8 cellular contexts compared by ENCODE assay signal in genomic region chr16:50155925-50156324, GRCh38. TPM values are rescaled to one million over a fixed set of nuclear protein-coding genes. Genes with fewer than 3 reads are reported as not detected.
DNase-seq lines count a peak whose midpoint lies in the region; ATAC-seq, FAIRE-seq and TF ChIP-seq lines count a peak whose summit lies in the region.

No MANE protein-coding gene starts in this region.

- peaks cover 29% of the 10 kb centered on the region for H3K4me1 Mint-ChIP-seq in MCF 10A (ENCODE audit: insufficient read depth, unreplicated experiment)
- peaks cover 44 to 60% of the 10 kb centered on the region in 2 donors for H3K4me1 Mint-ChIP-seq in natural killer cell treated with Interleukin-12 subunit alpha and Interleukin-12 subunit beta and Interleukin-15 and Interleukin-18, amount 100 ng/mL, for 72 hours (ENCODE audit: low read depth in 2 of 2)

- no peak for FAIRE-seq in RCC 7860 (lab: Jason Lieb, UNC)

- DNase-seq in AG04450 (ENCODE audit: low read depth, low spot score) (no peak), HFF-Myc (ENCODE audit: extremely low read depth, low read depth) (no peak), MCF 10A (ENCODE audit: unreplicated experiment) (no peak), RCC 7860 (ENCODE audit: low spot score) (no peak), NCI-H1092 treated with DMSO at 0.1 percent for 48 hours (lab: John Stamatoyannopoulos, UW) (no peak)
- DNase-seq in natural killer cell treated with Interleukin-12 subunit alpha and Interleukin-12 subunit beta and Interleukin-15 and Interleukin-18, amount 100 ng/mL, for 72 hours (ENCODE audit: low spot score) = no peak
- DNase-seq in activated CD4-positive, alpha-beta T cell treated with anti-CD3 and anti-CD28 coated beads for 4 hours = no peak

- H3K4me3 ChIP-seq in AG04450 (ENCODE audit: low read depth, low read length) = peak overlapping the region; percentile 76
- peak overlapping the region; percentile 92 for H3K4me3 ChIP-seq in HFF-Myc (replicated peaks; ENCODE audit: low read depth, low read length)

- CTCF ChIA-PET in AG04450 (lab: Charles Lee) (interaction anchor here (0.6 to 3.5 kb wide), 3 partner anchors 11 to 199 kb away, joined by 3 to 28 read pairs (median 7); no protein-coding TSS in a partner anchor), MCF 10A (lab: Yijun Ruan, JAX) (interaction anchor here (0.5 to 1.9 kb wide), 9 partner anchors 11 to 591 kb away, joined by 3 to 10 read pairs (median 4); partner anchors contain the start of gene CNEP1R1)

- BruUV-seq in MCF 10A (replicated peaks; lab: Mats Ljungman, UMichigan) = no TSS peak

- no peak for ATAC-seq in natural killer cell treated with Interleukin-12 subunit alpha and Interleukin-12 subunit beta and Interleukin-15 and Interleukin-18, amount 100 ng/mL, for 72 hours
- ATAC-seq in GM21528 (IDR thresholded peaks at IDR 0.05; ENCODE audit: low FRiP score, unreplicated experiment) = no peak

- H3K27me3 Mint-ChIP-seq in MCF 10A (ENCODE audit: insufficient read depth, unreplicated experiment) = no peaks in the 10 kb centered on the region
- no peaks in the 10 kb centered on the region for H3K27me3 Mint-ChIP-seq in natural killer cell treated with Interleukin-12 subunit alpha and Interleukin-12 subunit beta and Interleukin-15 and Interleukin-18, amount 100 ng/mL, for 72 hours

- peaks cover 10% of the 10 kb centered on the region for H3K36me3 Mint-ChIP-seq in MCF 10A (ENCODE audit: insufficient read depth, unreplicated experiment)
- H3K36me3 Mint-ChIP-seq in natural killer cell treated with Interleukin-12 subunit alpha and Interleukin-12 subunit beta and Interleukin-15 and Interleukin-18, amount 100 ng/mL, for 72 hours = no peaks in the 10 kb centered on the region

- peak overlapping the region; percentile 76 for H3K4me3 Mint-ChIP-seq in MCF 10A (ENCODE audit: unreplicated experiment)
- H3K4me3 Mint-ChIP-seq in natural killer cell treated with Interleukin-12 subunit alpha and Interleukin-12 subunit beta and Interleukin-15 and Interleukin-18, amount 100 ng/mL, for 72 hours = peak overlapping the region; percentile 90

- H3K9me3 Mint-ChIP-seq in MCF 10A (ENCODE audit: unreplicated experiment) = no peaks in the 10 kb centered on the region
- H3K9me3 Mint-ChIP-seq in natural killer cell treated with Interleukin-12 subunit alpha and Interleukin-12 subunit beta and Interleukin-15 and Interleukin-18, amount 100 ng/mL, for 72 hours = no peaks in the 10 kb centered on the region

- POLR2A ChIA-PET in AG04450 (lab: Yijun Ruan, JAX) = no interaction called here
- POLR2A ChIA-PET in MCF 10A (lab: Yijun Ruan, JAX) = interaction anchor here (0.6 to 1.7 kb wide), 6 partner anchors 9 to 299 kb away, joined by 3 to 8 read pairs (median 4); no protein-coding TSS in a partner anchor

- no peaks in the 10 kb centered on the region for H3K27me3 ChIP-seq in AG04450 (ENCODE audit: control insufficient read depth, insufficient read depth, low read length)

- intact Hi-C loops in MCF 10A (cut with micrococcal nuclease) = loop anchor here (1.0 to 10.0 kb wide), 2 partner anchors 90 to 131 kb away; partner anchors contain the start of gene CNEP1R1

- no peak overlapping the region for H3K27ac ChIP-seq in AG04450 (ENCODE audit: low read depth, low read length)

- H3K27ac Mint-ChIP-seq in MCF 10A (ENCODE audit: low read depth, unreplicated experiment) = no peak overlapping the region
- peak overlapping the region; percentile 65 to 77 for H3K27ac Mint-ChIP-seq in natural killer cell treated with Interleukin-12 subunit alpha and Interleukin-12 subunit beta and Interleukin-15 and Interleukin-18, amount 100 ng/mL, for 72 hours

- H3K9me3 ChIP-seq in AG04450 (ENCODE audit: control insufficient read depth, insufficient read depth, low read length) = no peaks in the 10 kb centered on the region

- TF ChIP-seq CTCF in AG04450 (IDR thresholded peaks at IDR 0.05; ENCODE audit: low read depth, low read length) (no peak), HFF-Myc (IDR thresholded peaks at IDR 0.05; ENCODE audit: low read depth, low read length, missing control alignments) (no peak), MCF 10A (IDR thresholded peaks at IDR 0.05; ENCODE audit: unreplicated experiment) (no peak)

RNA-seq across cellular contexts. Expression of gene TENT4B, which starts 2.8 kb away (rescaled TPM):
- 6.0 and 8.9 TPM in 2 replicates for polyA plus RNA-seq in AG04450 (2011; rRNA removed)
- 9.3 and 12.4 TPM in 2 replicates for polyA minus RNA-seq in AG04450 (2011; rRNA and poly(A)+ RNA removed)
- total RNA-seq in MCF 10A (2022) = 11.5 and 12.1 TPM in 2 replicates
- 10 to 100 TPM; 13.1 to 17.5 TPM for total RNA-seq in natural killer cell treated with Interleukin-12 subunit alpha and Interleukin-12 subunit beta and Interleukin-15 and Interleukin-18, amount 100 ng/mL, for 72 hours
